8 cellular contexts compared by ENCODE assay signal in genomic region chr2:32039447-32040219, GRCh38. TPM values are rescaled to one million over a fixed set of nuclear protein-coding genes. Genes with fewer than 3 reads are reported as not detected.
DNase-seq lines count a peak whose midpoint lies in the region; ATAC-seq and TF ChIP-seq lines count a peak whose summit lies in the region.

Gene DPY30 (minus strand): TSS chr2:32039805. CDS start chr2:32039456, 349 bp downstream.

- in situ Hi-C loops in GM13976 (cut with MboI; ENCODE audit: low sequenced_read_pairs, unreplicated experiment), result no loop called here

- H3K9ac ChIP-seq in adipocyte (ENCODE audit: low read length), result peak within 1 kb of the TSS; percentile 86
- peak within 1 kb of the TSS; percentile 88 for H3K9ac ChIP-seq in trophoblast cell (ENCODE audit: low read length)

- H4K91ac ChIP-seq in trophoblast cell (ENCODE audit: low read depth, low read length), result peak within 1 kb of the TSS; percentile 57

- TF ChIP-seq EP300 in tibial nerve (IDR thresholded peaks at IDR 0.05), result peak; percentile 43 to 94

- no CpG with 5 or more reads among the region's 43 CpGs for WGBS in trophoblast cell (ENCODE audit: extremely low coverage, insufficient coverage, insufficient read length)
- WGBS in tibial nerve, 2 donors, result 1% methylated on average over 34 to 37 of the region's 43 CpGs

- POLR2A ChIA-PET in T-cell (lab: Charles Lee), result interaction anchor here (0.5 to 2.0 kb wide), 7 partner anchors 11 to 318 kb away, joined by 3 to 20 read pairs (median 10); partner anchors contain the start of genes SPAST (in 2 of the 2) and SLC30A6 (in 1 of the 2)

- ATAC-seq in HG02852 (IDR thresholded peaks at IDR 0.05; ENCODE audit: unreplicated experiment) (peak; percentile 81), T-cell (replicated peaks in 1 of 4) (peak; percentile 93 to 95 (median 94))

- DNase-seq in GM13976 (ENCODE audit: low spot score), result peak; percentile 94
- peak; percentile 95 for DNase-seq in NCI-H146 (lab: John Stamatoyannopoulos, UW)
- DNase-seq in T-cell, result peak; percentile 82 to 93 (median 88)
- peak; percentile 97 for DNase-seq in adipocyte (ENCODE audit: low read depth)
- peak; percentile 97 for DNase-seq in cardiac septum (ENCODE audit: low spot score)
- peak; percentile 95 to 97 for DNase-seq in trophoblast cell
- DNase-seq in tibial nerve (ENCODE audit: low spot score in 2 of 2), result peak; percentile 82 to 86

- H2AFZ ChIP-seq in trophoblast cell (ENCODE audit: insufficient read depth, low read length, poor library complexity), result peak within 1 kb of the TSS; percentile 85

- H3K79me2 ChIP-seq in trophoblast cell (ENCODE audit: control insufficient read depth, insufficient read depth, low read length, poor library complexity), result peaks cover 2% of the 10 kb centered on the region

- TF ChIP-seq CTCF in GM13976 (IDR thresholded peaks at IDR 0.05; ENCODE audit: borderline replicate concordance, control extremely low read depth, extremely low read depth, insufficient read depth, missing control alignments) (no peak), tibial nerve (IDR thresholded peaks at IDR 0.05) (peak in 1 of 5 experiments; percentile 32)

- peak within 1 kb of the TSS; percentile 92 for H3K14ac ChIP-seq in trophoblast cell (ENCODE audit: low read length)

- peaks cover 14 to 25% (median 22%) of the 10 kb centered on the region in 3 donors for H3K4me1 Mint-ChIP-seq in T-cell

- H4K12ac ChIP-seq in trophoblast cell (ENCODE audit: low read depth, low read length), result peak within 1 kb of the TSS; percentile 95

- H3K18ac ChIP-seq in trophoblast cell (ENCODE audit: low read length), result peak within 1 kb of the TSS; percentile 80

- CTCF ChIA-PET in T-cell (lab: Charles Lee), result interaction anchor here (0.5 to 2.1 kb wide), 11 partner anchors 12 to 344 kb away, joined by 3 to 27 read pairs (median 4); partner anchors contain the start of genes SLC30A6 (in 1 of the 2) and SPAST (in 1 of the 2)

- H3K9me3 ChIP-seq in adipocyte (ENCODE audit: control insufficient read depth, low read length), result no peaks in the 10 kb centered on the region
- H3K9me3 ChIP-seq in trophoblast cell (ENCODE audit: insufficient read depth, low read depth, low read length), result no peaks in the 10 kb centered on the region
- no peaks in the 10 kb centered on the region for H3K9me3 ChIP-seq in tibial nerve

- peak within 1 kb of the TSS; percentile 87 to 95 (median 88) for H3K4me3 Mint-ChIP-seq in T-cell

- H3K27me3 ChIP-seq in adipocyte (replicated peaks; ENCODE audit: control insufficient read depth, insufficient read depth, low read length), result no peaks in the 10 kb centered on the region
- no peaks in the 10 kb centered on the region for H3K27me3 ChIP-seq in trophoblast cell (ENCODE audit: insufficient read depth, low read length)
- H3K27me3 ChIP-seq in tibial nerve, result no peaks in the 10 kb centered on the region

- no peak within 1 kb of the TSS for H2BK12ac ChIP-seq in trophoblast cell (ENCODE audit: low read length)

- peak within 1 kb of the TSS; percentile 81 for H3K27ac ChIP-seq in trophoblast cell (ENCODE audit: low read depth, low read length)
- H3K27ac ChIP-seq in tibial nerve, result peak within 1 kb of the TSS; percentile 34 to 94 (median 81)

- H3K9me3 Mint-ChIP-seq in T-cell, result no peaks in the 10 kb centered on the region

- H2AK5ac ChIP-seq in trophoblast cell (ENCODE audit: low read length), result no peak within 1 kb of the TSS

- H3K36me3 ChIP-seq in adipocyte (ENCODE audit: control insufficient read depth, insufficient read depth, low read length, severe bottlenecking) (no peaks in the 10 kb centered on the region), trophoblast cell (ENCODE audit: control insufficient read depth in 1 of 2, insufficient read depth in 2 of 2, low read length in 2 of 2) (peaks cover 2 to 8% of the 10 kb centered on the region in 2 experiments), tibial nerve (peaks cover 0 to 22% (median 0%) of the 10 kb centered on the region in 3 donors)

- peak within 1 kb of the TSS; percentile 96 for H3K4me2 ChIP-seq in trophoblast cell (ENCODE audit: low read length)

- peak within 1 kb of the TSS; percentile 97 to 98 for H3K27ac Mint-ChIP-seq in T-cell

- H3K27me3 Mint-ChIP-seq in T-cell, result no peaks in the 10 kb centered on the region

- H3K4me1 ChIP-seq in adipocyte (ENCODE audit: control insufficient read depth, insufficient read depth, low read length) (peaks cover 8% of the 10 kb centered on the region), trophoblast cell (ENCODE audit: control insufficient read depth in 1 of 2, insufficient read depth in 2 of 2, low read length in 2 of 2) (peaks cover 0 to 2% of the 10 kb centered on the region in 2 experiments), tibial nerve (peaks cover 0 to 18% (median 10%) of the 10 kb centered on the region in 4 donors)

- intact Hi-C loops in cardiac septum (cut with DNase I), result loop anchor here (2.0 kb wide), 1 partner anchor 23 kb away; the partner anchor contains the start of gene SPAST

- peak within 1 kb of the TSS; percentile 91 for H3K4me3 ChIP-seq in adipocyte (ENCODE audit: low read length)
- H3K4me3 ChIP-seq in trophoblast cell (ENCODE audit: low read depth, low read length), result peak within 1 kb of the TSS; percentile 91
- peak within 1 kb of the TSS; percentile 59 to 99 (median 89) for H3K4me3 ChIP-seq in tibial nerve

- peak within 1 kb of the TSS; percentile 75 for H3K4ac ChIP-seq in trophoblast cell (ENCODE audit: low read depth, low read length)

- H3K36me3 Mint-ChIP-seq in T-cell, result peaks cover 4% of the 10 kb centered on the region

- H2BK5ac ChIP-seq in trophoblast cell (ENCODE audit: low read depth, low read length, poor library complexity), result no peak within 1 kb of the TSS

- H2BK120ac ChIP-seq in trophoblast cell (ENCODE audit: insufficient read depth, low read length, poor library complexity), result peak within 1 kb of the TSS; percentile 79

- H3K23ac ChIP-seq in trophoblast cell (ENCODE audit: low read length), result no peak within 1 kb of the TSS

- TF ChIP-seq POLR2A in tibial nerve (IDR thresholded peaks at IDR 0.05), result peak; percentile 65 to 84

- H4K8ac ChIP-seq in trophoblast cell (ENCODE audit: low read depth, low read length), result peak within 1 kb of the TSS; percentile 98

- peaks cover 4% of the 10 kb centered on the region for H3K79me1 ChIP-seq in trophoblast cell (ENCODE audit: low read length)

RNA-seq across cellular contexts. Expression of gene DPY30, which starts in this region (rescaled TPM):
- total RNA-seq in T-cell, result 10 to 100 TPM; 30.3 to 54.1 (median 45.6) TPM
- total RNA-seq in cardiac septum, result 37.2 TPM
- polyA plus RNA-seq in trophoblast cell (2013), result 161 and 163 TPM in 2 replicates
- 10 to 100 TPM; 31.6 to 59.2 (median 50.6) TPM for total RNA-seq in tibial nerve

Comparison
In these comparisons a context has a peak if more than half of its experiments do, and no peak if none do; other contexts are left out.
1. Peak in every context shown above with its lines: DNase-seq, ATAC-seq, H3K4me3 ChIP-seq and H3K27ac ChIP-seq.